Comparison of ENCODE assay signal across 1 cellular context in genomic region chr18:34918856-34919255, GRCh38.
TF ChIP-seq lines count a peak whose summit lies in the region.

No MANE protein-coding gene starts in this region.

TF ChIP-seq in GM23338, 12 proteins besides CTCF, POLR2A, EP300 and RAD21 (continued from another document):
- TF ChIP-seq ETS1 (IDR thresholded peaks at IDR 0.05) (no peak), STAT1 (IDR thresholded peaks at IDR 0.05; ENCODE audit: unreplicated experiment) (no peak), EZH2phosphoT487 (IDR thresholded peaks at IDR 0.05; ENCODE audit: unreplicated experiment) (no peak)
